ENCODE assay signal across 19 cellular contexts in genomic region chr7:139574618-139575337, GRCh38. TPM values are rescaled to one million over a fixed set of nuclear protein-coding genes. Genes with fewer than 3 reads are reported as not detected.
"Had no signal": no experiment of that assay in that cellular context is flagged by ENCODE, and none has a peak within 500 bp of the region (broad histone marks: within the 10 kb centered on the region; RNA-seq: fewer than 3 reads in every experiment).

No MANE protein-coding gene starts in this region.

- H3K9me3 ChIP-seq: adrenal gland, lower lobe of right lung had no signal

- H3K27me3 Mint-ChIP-seq: naive thymus-derived CD8-positive, alpha-beta T cell had no signal

- H3K9me3 Mint-ChIP-seq: activated T-cell treated with anti-CD3 and anti-CD28 coated beads, Interleukin-2, amount 50 U/mL, for 72 hours; naive thymus-derived CD8-positive, alpha-beta T cell had no signal

- H3K27me3 ChIP-seq: adrenal gland, hepatocyte had no signal

- H3K4me3 Mint-ChIP-seq: activated T-cell treated with anti-CD3 and anti-CD28 coated beads, Interleukin-2, amount 50 U/mL, for 72 hours; naive thymus-derived CD8-positive, alpha-beta T cell had no signal

- H3K4me1 Mint-ChIP-seq: naive thymus-derived CD8-positive, alpha-beta T cell had no signal

- ATAC-seq: activated T-cell treated with anti-CD3 and anti-CD28 coated beads, Interleukin-2, amount 50 U/mL, for 72 hours; lower lobe of right lung; naive thymus-derived CD8-positive, alpha-beta T cell had no signal

- H3K27ac Mint-ChIP-seq: activated T-cell treated with anti-CD3 and anti-CD28 coated beads, Interleukin-2, amount 50 U/mL, for 72 hours had no signal

- H3K4me1 ChIP-seq: adrenal gland, lower lobe of right lung had no signal

- H3K4me3 ChIP-seq: adrenal gland, hepatocyte, lower lobe of right lung, SK-N-MC had no signal

- H3K27ac ChIP-seq: adrenal gland, hepatocyte, lower lobe of right lung, SK-N-MC had no signal

- H3K79me2 ChIP-seq: hepatocyte had no signal

- H3K4me2 ChIP-seq: hepatocyte had no signal

- DNase-seq: activated CD4-positive, CD25-positive, alpha-beta regulatory T cell; activated naive CD4-positive, alpha-beta T cell; activated T-cell treated with anti-CD3 and anti-CD28 coated beads, Interleukin-2, amount 50 U/mL, for 72 hours; caudate nucleus; cortex of kidney; effector memory CD4-positive, alpha-beta T cell; kidney glomerular epithelial cell; lower lobe of right lung; midbrain; naive thymus-derived CD8-positive, alpha-beta T cell; small intestine; substantia nigra had no signal

- H2AFZ ChIP-seq: hepatocyte had no signal

RNA-seq across cellular contexts. Expression of gene CLEC2L, which starts 51.3 kb away (rescaled TPM):
- total RNA-seq: activated T-cell treated with anti-CD3 and anti-CD28 coated beads, Interleukin-2, amount 50 U/mL, for 72 hours; fibroblast of lung; hepatocyte; lower lobe of right lung; naive thymus-derived CD8-positive, alpha-beta T cell; osteoblast; renal cortical epithelial cell; T-helper 1 cell treated with Interleukin-12 subunit alpha and Interleukin-12 subunit beta and Interleukin-4 antibody, amounts not matched to agents 30 ng/mL and 1 ng/mL, for 36 hours had no signal
- polyA plus RNA-seq: adrenal gland; fibroblast of lung; hepatocyte; naive thymus-derived CD8-positive, alpha-beta T cell had no signal
